In the genomic region with DNA sequence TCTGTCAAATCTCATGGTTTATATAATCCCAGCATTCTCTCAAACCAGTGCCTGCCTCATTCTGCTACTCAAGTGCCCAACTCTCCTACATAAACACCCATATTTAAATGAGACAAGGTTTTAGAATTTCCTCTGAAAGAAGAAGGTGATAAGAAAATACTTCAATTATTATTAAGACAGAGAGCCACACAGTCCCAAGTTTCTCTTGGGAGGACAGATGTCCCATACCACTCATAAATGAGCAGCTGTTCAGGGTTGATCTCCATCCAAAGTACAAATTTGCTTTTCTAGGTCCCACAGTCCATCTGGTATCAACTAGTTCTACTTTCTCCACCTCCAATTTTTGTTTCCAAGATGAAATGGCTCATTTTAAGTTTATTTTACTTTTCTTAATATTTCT, we compare ENCODE assay signal across 2 cellular contexts.
TF ChIP-seq lines count a peak whose summit lies in the region.

No MANE protein-coding gene starts in this region.

TF ChIP-seq in WTC11, 78 proteins besides CTCF, POLR2A, EP300 and RAD21 (continued from another document):
- TF ChIP-seq, protein P1, sequence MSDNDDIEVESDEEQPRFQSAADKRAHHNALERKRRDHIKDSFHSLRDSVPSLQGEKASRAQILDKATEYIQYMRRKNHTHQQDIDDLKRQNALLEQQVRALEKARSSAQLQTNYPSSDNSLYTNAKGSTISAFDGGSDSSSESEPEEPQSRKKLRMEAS (CRISPR knock-in tag; IDR thresholded peaks at IDR 0.05): no peak
- TF ChIP-seq OVOL2 (CRISPR knock-in tag; IDR thresholded peaks at IDR 0.05; ENCODE audit: borderline replicate concordance): no peak

TF ChIP-seq in SK-N-SH, 30 proteins besides CTCF, POLR2A, EP300 and RAD21 (continued from another document):
- no peak for TF ChIP-seq RFX5 (IDR thresholded peaks at IDR 0.05; ENCODE audit: low read length)
- TF ChIP-seq FOXJ3 (CRISPR knock-in tag; IDR thresholded peaks at IDR 0.05): no peak
- TF ChIP-seq EZH2phosphoT487 (IDR thresholded peaks at IDR 0.05; ENCODE audit: borderline replicate concordance, low read depth): no peak
- TF ChIP-seq, protein P2, sequence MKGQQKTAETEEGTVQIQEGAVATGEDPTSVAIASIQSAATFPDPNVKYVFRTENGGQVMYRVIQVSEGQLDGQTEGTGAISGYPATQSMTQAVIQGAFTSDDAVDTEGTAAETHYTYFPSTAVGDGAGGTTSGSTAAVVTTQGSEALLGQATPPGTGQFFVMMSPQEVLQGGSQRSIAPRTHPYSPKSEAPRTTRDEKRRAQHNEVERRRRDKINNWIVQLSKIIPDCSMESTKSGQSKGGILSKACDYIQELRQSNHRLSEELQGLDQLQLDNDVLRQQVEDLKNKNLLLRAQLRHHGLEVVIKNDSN (IDR thresholded peaks at IDR 0.05; ENCODE audit: borderline replicate concordance, low read depth): no peak
- TF ChIP-seq FOXM1 (IDR thresholded peaks at IDR 0.05; ENCODE audit: low read depth): no peak
- TF ChIP-seq RCOR1 (IDR thresholded peaks at IDR 0.05; ENCODE audit: low read length): no peak
- no peak for TF ChIP-seq ELF1 (IDR thresholded peaks at IDR 0.05)
- TF ChIP-seq MXI1 (IDR thresholded peaks at IDR 0.05; ENCODE audit: low read depth, low read length): no peak
- no peak for TF ChIP-seq IRF3 (IDR thresholded peaks at IDR 0.05; ENCODE audit: low read depth, low read length)
- TF ChIP-seq SMC3 (IDR thresholded peaks at IDR 0.05; ENCODE audit: low read depth, low read length): no peak
- TF ChIP-seq GABPA (IDR thresholded peaks at IDR 0.05; ENCODE audit: low read depth): no peak
- TF ChIP-seq JUND (IDR thresholded peaks at IDR 0.05): no peak
- no peak for TF ChIP-seq TEAD4 (IDR thresholded peaks at IDR 0.05; ENCODE audit: borderline replicate concordance, insufficient read depth)
- no peak for TF ChIP-seq SIN3A (IDR thresholded peaks at IDR 0.05; ENCODE audit: borderline replicate concordance, low read depth, low read length)
- no peak for TF ChIP-seq CHD2 (IDR thresholded peaks at IDR 0.05; ENCODE audit: low read length, partially characterized antibody)
- no peak for TF ChIP-seq TCF12 (IDR thresholded peaks at IDR 0.05)
TF ChIP-seq in SK-N-SH: peak in this region for 0.
